8 cellular contexts compared by ENCODE assay signal in genomic region chr12:49741882-49742620, GRCh38. TPM values are rescaled to one million over a fixed set of nuclear protein-coding genes. Genes with fewer than 3 reads are reported as not detected.
DNase-seq lines count a peak whose midpoint lies in the region; ATAC-seq and TF ChIP-seq lines count a peak whose summit lies in the region.

No MANE protein-coding gene starts in this region.

- no peaks in the 10 kb centered on the region for H3K9me3 ChIP-seq in NT2/D1 (ENCODE audit: insufficient read depth, low read length)

- H3K27ac Mint-ChIP-seq in endothelial cell (ENCODE audit: unreplicated experiment) = peak overlapping the region; percentile 100

- no peaks in the 10 kb centered on the region for H3K9me3 Mint-ChIP-seq in endothelial cell (ENCODE audit: unreplicated experiment)

- H3K4me3 Mint-ChIP-seq in endothelial cell (ENCODE audit: unreplicated experiment) = peak overlapping the region; percentile 99

- peak overlapping the region; percentile 99 for H3K9ac ChIP-seq in NT2/D1 (ENCODE audit: insufficient read length, low read depth)

- no peaks in the 10 kb centered on the region for H3K27me3 ChIP-seq in NT2/D1 (ENCODE audit: insufficient read depth, insufficient read length)

- peaks cover 37% of the 10 kb centered on the region for H3K4me1 Mint-ChIP-seq in endothelial cell (ENCODE audit: unreplicated experiment)

- H3K36me3 ChIP-seq in NT2/D1 (ENCODE audit: insufficient read depth, insufficient read length, low read length) = peaks cover 29% of the 10 kb centered on the region

- TF ChIP-seq CTCF in endothelial cell (IDR thresholded peaks at IDR 0.05; ENCODE audit: unreplicated experiment) = no peak

- H3K4me1 ChIP-seq in NT2/D1 (ENCODE audit: insufficient read depth, insufficient read length) = no peaks in the 10 kb centered on the region

- ATAC-seq in GM19043 (IDR thresholded peaks at IDR 0.05; ENCODE audit: low read depth, unreplicated experiment) = peak; percentile 41
- peak; percentile 46 for ATAC-seq in HG03378 (IDR thresholded peaks at IDR 0.05; ENCODE audit: unreplicated experiment)

- H3K36me3 Mint-ChIP-seq in endothelial cell (ENCODE audit: low read depth, unreplicated experiment) = peaks cover 10% of the 10 kb centered on the region

- H3K27me3 Mint-ChIP-seq in endothelial cell (ENCODE audit: unreplicated experiment) = peaks cover 19% of the 10 kb centered on the region

- H3K4me3 ChIP-seq in NT2/D1 (ENCODE audit: insufficient read length, low read depth) = peak overlapping the region; percentile 99

- DNase-seq in AML-193 (lab: John Stamatoyannopoulos, UW) = peak; percentile 86 to 88
- DNase-seq in NT2/D1 (ENCODE audit: low read depth, low spot score) = peak; percentile 33
- peak; percentile 82 for DNase-seq in activated CD8-positive, alpha-beta memory T cell treated with anti-CD3 and anti-CD28 coated beads, Interleukin-2, amount 50 U/mL, for 4 hours
- DNase-seq in endothelial cell (ENCODE audit: low spot score) = peak; percentile 73
- DNase-seq in mucosa of gallbladder (ENCODE audit: low spot score) = peak; percentile 87
- peak; percentile 80 for DNase-seq in stimulated activated CD8-positive, alpha-beta memory T cell treated with anti-CD3 and anti-CD28 coated beads, Interleukin-4, amount 100 ng/mL, for 24 hours (ENCODE audit: low read depth)

RNA-seq across cellular contexts. Expression of gene TMBIM6, which starts 0.7 kb away (rescaled TPM):
- total RNA-seq in endothelial cell (ENCODE audit: unreplicated experiment) (571 TPM), mucosa of gallbladder (901 TPM)

RNA-seq across cellular contexts. Expression of gene FMNL3, which starts 34.8 kb away (rescaled TPM):
- total RNA-seq in endothelial cell (ENCODE audit: unreplicated experiment) = 194 TPM
- 27.8 TPM for total RNA-seq in mucosa of gallbladder

Comparison
In these comparisons a context has a peak if more than half of its experiments do, and no peak if none do; other contexts are left out.
1. Peak in every context shown above with its lines: DNase-seq, ATAC-seq and H3K4me3 ChIP-seq.
2. DNase-seq: peak in every context shown above with its lines; median percentile 87 in AML-193; 87 in mucosa of gallbladder; 82 in activated CD8-positive, alpha-beta memory T cell treated with anti-CD3 and anti-CD28 coated beads, Interleukin-2, amount 50 U/mL, for 4 hours; 80 in stimulated activated CD8-positive, alpha-beta memory T cell treated with anti-CD3 and anti-CD28 coated beads, Interleukin-4, amount 100 ng/mL, for 24 hours; 73 in endothelial cell; 33 in NT2/D1.